8 cellular contexts compared by ENCODE assay signal in the genomic region with DNA sequence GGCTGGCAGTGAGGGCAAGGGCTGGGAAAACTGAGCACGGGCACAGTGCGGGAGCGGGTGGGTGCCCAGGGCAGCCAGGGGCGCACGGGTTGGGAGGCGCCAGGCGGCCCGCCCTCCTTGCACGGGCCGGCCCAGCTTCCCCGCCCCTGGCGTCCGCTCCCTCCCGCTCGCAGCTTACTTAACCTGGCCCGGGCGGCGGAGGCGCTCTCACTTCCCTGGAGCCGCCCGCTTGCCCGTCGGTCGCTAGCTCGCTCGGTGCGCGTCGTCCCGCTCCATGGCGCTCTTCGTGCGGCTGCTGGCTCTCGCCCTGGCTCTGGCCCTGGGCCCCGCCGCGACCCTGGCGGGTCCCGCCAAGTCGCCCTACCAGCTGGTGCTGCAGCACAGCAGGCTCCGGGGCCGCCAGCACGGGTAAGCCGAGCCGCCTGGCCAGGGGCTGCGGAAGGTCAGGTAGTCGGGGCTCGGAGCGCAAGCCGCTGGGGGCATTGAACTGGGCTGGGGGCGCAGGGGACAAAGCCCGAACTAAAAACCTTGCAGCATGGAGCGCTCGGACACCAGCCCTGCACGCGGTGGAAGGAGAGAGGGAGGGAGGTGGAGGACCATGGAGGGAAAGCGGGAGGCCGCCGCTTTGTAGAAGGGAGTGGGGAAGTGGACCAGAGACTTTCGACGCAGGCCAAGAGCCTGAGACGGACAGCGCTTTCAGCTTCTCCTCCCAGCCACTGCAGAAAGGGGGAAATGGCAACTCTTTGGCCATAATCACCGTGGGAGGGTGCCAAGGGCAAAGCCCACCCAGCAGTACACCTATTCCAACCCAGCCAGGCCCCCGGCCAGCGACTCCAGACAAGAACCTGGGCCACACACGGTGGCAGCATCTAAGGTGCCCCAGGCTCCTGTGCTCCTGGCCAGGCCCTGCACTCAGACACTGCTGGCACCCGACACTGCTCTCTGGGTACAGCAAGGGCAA. TPM values are rescaled to one million over a fixed set of nuclear protein-coding genes. Genes with fewer than 3 reads are reported as not detected.
DNase-seq lines count a peak whose midpoint lies in the region; ATAC-seq, FAIRE-seq and TF ChIP-seq lines count a peak whose summit lies in the region.

Gene TGFBI, plus strand, starts transcription at position 207 of the 961 bp plus-strand sequence. Its CDS starts 68 bp downstream, at position 275.

- no peak within 1 kb of the TSS for H2AFZ ChIP-seq in HepG2 (ENCODE audit: low read length)

- H3K27ac ChIP-seq in duodenal mucosa (ENCODE audit: low read depth, low read length): no peak within 1 kb of the TSS
- H3K27ac ChIP-seq in HepG2 (ENCODE audit: extremely low read length, insufficient read depth, low read length): peak within 1 kb of the TSS; percentile 61
- H3K27ac ChIP-seq in subcutaneous abdominal adipose tissue (ENCODE audit: low read depth, low read length): no peak within 1 kb of the TSS

- in situ Hi-C loops in HepG2 (cut with HindIII; ENCODE audit: extremely low pct_ligation_motif_present, low pct_unique_long_range_greater_than_20kb): loop anchor here (5.0 kb wide), 1 partner anchor 33 kb away; no protein-coding TSS in a partner anchor

- peak within 1 kb of the TSS; percentile 48 to 64 for H3K4me3 ChIP-seq in duodenal mucosa (ENCODE audit: low read depth in 1 of 2, low read length in 2 of 2)
- peak within 1 kb of the TSS; percentile 80 to 85 (median 84) for H3K4me3 ChIP-seq in HepG2 (replicated peaks in 1 of 3; ENCODE audit: insufficient read depth in 1 of 3, low read depth in 2 of 3, low read length in 3 of 3)
- H3K4me3 ChIP-seq in subcutaneous abdominal adipose tissue (ENCODE audit: low read depth in 1 of 5, low read length in 5 of 5): peak within 1 kb of the TSS; percentile 47 to 74 (median 61)

- TF ChIP-seq POLR2A in HepG2 (IDR thresholded peaks at IDR 0.05; ENCODE audit: insufficient read depth in 1 of 2, low read depth in 2 of 2, low read length in 2 of 2): peak; percentile 82 to 94

- H3K36me3 ChIP-seq in duodenal mucosa (ENCODE audit: control insufficient read depth in 1 of 2, insufficient read depth in 2 of 2, low read length in 2 of 2) (peaks cover 0 to 2% of the 10 kb centered on the region in 2 donors), HepG2 (replicated peaks in 1 of 2; ENCODE audit: control insufficient read depth in 1 of 2, insufficient read depth in 2 of 2, low read length in 2 of 2) (peaks cover 4 to 7% of the 10 kb centered on the region in 2 experiments), subcutaneous abdominal adipose tissue (ENCODE audit: control insufficient read depth in 5 of 5, insufficient read depth in 5 of 5, low read length in 5 of 5) (peaks cover 0 to 5% (median 3%) of the 10 kb centered on the region in 5 donors)

- no peaks in the 10 kb centered on the region for H4K20me1 ChIP-seq in HepG2 (ENCODE audit: insufficient read depth, low read length)

- H3K27me3 ChIP-seq in duodenal mucosa (ENCODE audit: control insufficient read depth in 1 of 2, insufficient read depth in 2 of 2, low read length in 2 of 2) (peaks cover 11 to 16% of the 10 kb centered on the region in 2 donors), HepG2 (ENCODE audit: control insufficient read depth in 1 of 2, insufficient read depth in 2 of 2, low read length in 2 of 2) (no peaks in the 10 kb centered on the region; a peak in 2 of 5 replicates), subcutaneous abdominal adipose tissue (ENCODE audit: control insufficient read depth in 5 of 5, insufficient read depth in 4 of 5, low read length in 5 of 5) (peaks cover 5 to 29% (median 19%) of the 10 kb centered on the region in 5 donors)

- POLR2A ChIA-PET in HepG2 (lab: Yijun Ruan, JAX): interaction anchor here (0.7 to 10.6 kb wide), 14 partner anchors 8 to 97 kb away, joined by 3 to 129 read pairs (median 6); no protein-coding TSS in a partner anchor

- H3K4me1 ChIP-seq in duodenal mucosa (ENCODE audit: control insufficient read depth in 1 of 2, insufficient read depth in 2 of 2, low read length in 2 of 2) (peaks cover 4 to 20% of the 10 kb centered on the region in 2 donors), HepG2 (ENCODE audit: insufficient read depth, low read length) (peaks cover 56% of the 10 kb centered on the region), subcutaneous abdominal adipose tissue (ENCODE audit: control insufficient read depth in 5 of 5, insufficient read depth in 5 of 5, low read length in 5 of 5) (peaks cover 0 to 83% (median 37%) of the 10 kb centered on the region in 5 donors)

- DNase-seq in activated T-cell treated with anti-CD3 and anti-CD28 coated beads, Interleukin-2, amount 50 U/mL, for 1 hour: peak; percentile 30
- DNase-seq in activated T-cell treated with anti-CD3 and anti-CD28 coated beads for 4 hours (no peak), NOMO-1 (lab: John Stamatoyannopoulos, UW; ENCODE audit: unreplicated experiment in 2 of 2) (peak; percentile 70 to 81), HepG2 (ENCODE audit: low spot score) (peak; percentile 61), SKM-1 treated with dmso at 0.1 percent for 144 hours (lab: John Stamatoyannopoulos, UW; ENCODE audit: unreplicated experiment) (no peak), urothelium cell line (ENCODE audit: low spot score) (no peak)

- H3K9me3 ChIP-seq in duodenal mucosa (ENCODE audit: control insufficient read depth in 1 of 2, low read length in 2 of 2): no peaks in the 10 kb centered on the region
- H3K9me3 ChIP-seq in HepG2 (ENCODE audit: low read length): no peaks in the 10 kb centered on the region
- H3K9me3 ChIP-seq in subcutaneous abdominal adipose tissue (ENCODE audit: control insufficient read depth in 5 of 5, low read length in 5 of 5): no peaks in the 10 kb centered on the region

- 0% methylated on average over 16 of the region's 68 CpGs for WGBS in HepG2 (ENCODE audit: low lambda C conversion rate)

- H3K9ac ChIP-seq in duodenal mucosa (ENCODE audit: low read depth in 1 of 2, low read length in 2 of 2) (peak within 1 kb of the TSS; percentile 12 to 56), HepG2 (ENCODE audit: insufficient read depth, low read depth, low read length) (peak within 1 kb of the TSS; percentile 80), subcutaneous abdominal adipose tissue (ENCODE audit: low read length in 5 of 5) (peak within 1 kb of the TSS in 3 of 5 donors; percentile 45 to 73 (median 58))

- peak; percentile 75 for TF ChIP-seq RAD21 in HepG2 (CRISPR knock-in tag; IDR thresholded peaks at IDR 0.05)

- FAIRE-seq in HepG2 (lab: Jason Lieb, UNC) (no peak), urothelium cell line (lab: Jason Lieb, UNC) (no peak)

- H3K4me2 ChIP-seq in HepG2 (ENCODE audit: low read depth, low read length): peak within 1 kb of the TSS; percentile 98

- TF ChIP-seq EP300 in HepG2 (IDR thresholded peaks at IDR 0.05; ENCODE audit: low read depth in 2 of 2, low read length in 2 of 2): no peak
- TF ChIP-seq EP300 in HepG2 (CRISPR knock-in tag; IDR thresholded peaks at IDR 0.05; ENCODE audit: borderline replicate concordance): no peak

- peaks cover 22% of the 10 kb centered on the region for H3K79me2 ChIP-seq in HepG2 (ENCODE audit: insufficient read depth, low read length)

- ATAC-seq in HepG2: peak; percentile 95

- CTCF ChIA-PET in HepG2 (lab: Yijun Ruan, JAX; ENCODE audit: low intra/inter-chr PET ratio, low total read pairs): interaction anchor here (0.9 kb wide), 1 partner anchor 53 kb away, joined by 3 read pairs; no protein-coding TSS in a partner anchor

- TSS peak; percentile 55 for BruUV-seq in HepG2 (replicated peaks; lab: Mats Ljungman, UMichigan)

- TF ChIP-seq CTCF in HepG2 (CRISPR knock-in tag; IDR thresholded peaks at IDR 0.05): peak; percentile 70

- intact Hi-C loops in HepG2 (cut with micrococcal nuclease; ENCODE audit: unreplicated experiment): loop anchor here (1.0 kb wide), 1 partner anchor 29 kb away; no protein-coding TSS in a partner anchor

TF ChIP-seq in HepG2, 621 proteins besides CTCF, POLR2A, EP300 and RAD21 (continues in another document):
- TF ChIP-seq CREB1 (IDR thresholded peaks at IDR 0.05): no peak
- no peak for TF ChIP-seq CREB1 (CRISPR knock-in tag; IDR thresholded peaks at IDR 0.05)
- no peak for TF ChIP-seq KDM1A (CRISPR knock-in tag; IDR thresholded peaks at IDR 0.05)
- TF ChIP-seq FOSL2 (CRISPR knock-in tag; IDR thresholded peaks at IDR 0.05): peak; percentile 39; the same call in 1 of the 2 replicates
- TF ChIP-seq ZNF496 (CRISPR knock-in tag; IDR thresholded peaks at IDR 0.05; ENCODE audit: insufficient replicate concordance): no peak
- no peak for TF ChIP-seq ZNF260 (CRISPR knock-in tag; IDR thresholded peaks at IDR 0.05; ENCODE audit: borderline replicate concordance, low read depth)
- no peak for TF ChIP-seq KLF11 (CRISPR knock-in tag; IDR thresholded peaks at IDR 0.05)
- no peak for TF ChIP-seq MYNN (CRISPR knock-in tag; IDR thresholded peaks at IDR 0.05; ENCODE audit: low read depth)
- TF ChIP-seq KMT2B (CRISPR knock-in tag; IDR thresholded peaks at IDR 0.05): no peak; the same call in none of the 2 replicates
- no peak for TF ChIP-seq SP1 (IDR thresholded peaks at IDR 0.05)
- no peak for TF ChIP-seq SP1 (CRISPR knock-in tag; IDR thresholded peaks at IDR 0.05)
- TF ChIP-seq ZNF563 (CRISPR knock-in tag; IDR thresholded peaks at IDR 0.05): peak; percentile 57; the same call in 1 of the 2 replicates

RNA-seq across cellular contexts. Expression of gene TGFBI, which starts in this region (rescaled TPM):
- 138 and 275 TPM in 2 replicates for total RNA-seq in HepG2 (2016; rRNA removed; fragmentation: Illumina TruSeq; extraction: Trizol)
- 50.3 and 55.8 TPM in 2 replicates for total RNA-seq in HepG2 (2016; cell fraction: cytosol; rRNA removed; fragmentation: Illumina TruSeq; extraction: Trizol; ENCODE audit: low read depth)
- 131 and 276 TPM in 2 replicates for total RNA-seq in HepG2 (2016; cell fraction: insoluble cytoplasmic fraction; rRNA removed; fragmentation: Illumina TruSeq; extraction: Trizol)
- total RNA-seq in HepG2 (2016; cell fraction: membrane; rRNA removed; fragmentation: Illumina TruSeq; extraction: Trizol): 113 and 131 TPM in 2 replicates
- total RNA-seq in HepG2 (2016; cell fraction: nucleus; rRNA removed; fragmentation: Illumina TruSeq; extraction: Trizol): 247 and 314 TPM in 2 replicates
- 441 and 457 TPM in 2 replicates for polyA plus RNA-seq in HepG2 (2011; rRNA removed)
- 304 and 337 TPM in 2 replicates for polyA plus RNA-seq in HepG2 (2011; cell fraction: cytosol; rRNA removed)
- 658 and 897 TPM in 2 replicates for polyA plus RNA-seq in HepG2 (2011; cell fraction: nucleus; rRNA removed)
- polyA plus RNA-seq in HepG2 (2012): 309 and 371 TPM in 2 replicates
- polyA plus RNA-seq in HepG2 (2016; cell fraction: cytosol; fragmentation: Illumina TruSeq; extraction: Trizol; ENCODE audit: low read depth): 43.1 and 46.7 TPM in 2 replicates
- 120 and 134 TPM in 2 replicates for polyA plus RNA-seq in HepG2 (2016; cell fraction: insoluble cytoplasmic fraction; fragmentation: Illumina TruSeq; extraction: Trizol; ENCODE audit: low read depth)
- polyA plus RNA-seq in HepG2 (2016; cell fraction: membrane; fragmentation: Illumina TruSeq; extraction: Trizol; ENCODE audit: low read depth): 83.1 and 98.3 TPM in 2 replicates
- polyA plus RNA-seq in HepG2 (2016; cell fraction: nucleus; fragmentation: Illumina TruSeq; extraction: Trizol; ENCODE audit: insufficient read depth, low read depth): 385 and 414 TPM in 2 replicates
- polyA minus RNA-seq in HepG2 (2011; rRNA and poly(A)+ RNA removed; ENCODE audit: low replicate concordance): 25.5 and 364 TPM in 2 replicates
- 249 and 302 TPM in 2 replicates for polyA minus RNA-seq in HepG2 (2011; cell fraction: cytosol; rRNA and poly(A)+ RNA removed)
- 204 and 216 TPM in 2 replicates for polyA minus RNA-seq in HepG2 (2011; cell fraction: nucleus; rRNA and poly(A)+ RNA removed)

Comparison
In these comparisons a context has a peak if more than half of its experiments do, and no peak if none do; other contexts are left out.
1. DNase-seq: peak in activated T-cell treated with anti-CD3 and anti-CD28 coated beads, Interleukin-2, amount 50 U/mL, for 1 hour (single experiment), NOMO-1 (2 of 2) and HepG2 (single experiment); none in activated T-cell treated with anti-CD3 and anti-CD28 coated beads for 4 hours (single experiment), SKM-1 treated with dmso at 0.1 percent for 144 hours (single experiment) and urothelium cell line (single experiment).
2. Peak in every context shown above with its lines, with median percentiles within 50 percentile points of each other: H3K4me3 ChIP-seq and H3K9ac ChIP-seq.